In genomic region chrX:105190252-105190853, GRCh38 we compare ENCODE assay signal across 9 cellular contexts. TPM values are rescaled to one million over a fixed set of nuclear protein-coding genes. Genes with fewer than 3 reads are reported as not detected.
DNase-seq lines count a peak whose midpoint lies in the region; ATAC-seq and TF ChIP-seq lines count a peak whose summit lies in the region.
"Had no signal": no experiment of that assay in that cellular context is flagged by ENCODE, and none has a peak within 500 bp of the region (broad histone marks: within the 10 kb centered on the region; RNA-seq: fewer than 3 reads in every experiment).

No MANE protein-coding gene starts in this region.

- H3K9me3 ChIP-seq in BE2C (no peaks in the 10 kb centered on the region), PC-9 (ENCODE audit: insufficient read depth, low read depth) (no peaks in the 10 kb centered on the region), prostate gland (no peaks in the 10 kb centered on the region), aorta (ENCODE audit: control insufficient read depth, low read length) (no peaks in the 10 kb centered on the region)

- no peak for ATAC-seq in HG02870 (IDR thresholded peaks at IDR 0.05; ENCODE audit: unreplicated experiment)
- no peak for ATAC-seq in aorta (ENCODE audit: low FRiP score)

- BruUV-seq in PC-9 (replicated peaks; lab: Mats Ljungman, UMichigan), result no TSS peak

- no peak overlapping the region for H3K27ac ChIP-seq in PC-9
- H3K27ac ChIP-seq in prostate gland, result no peak overlapping the region
- no peak overlapping the region for H3K27ac ChIP-seq in aorta (ENCODE audit: low read depth in 1 of 2, low read length in 2 of 2)

- DNase-seq in BE2C, result no peak
- peak in 1 of 2 experiments; percentile 39 for DNase-seq in PC-9
- peak; percentile 41 for DNase-seq in fibroblast of mammary gland (ENCODE audit: low read depth)
- peak; percentile 5 for DNase-seq in prostate gland (ENCODE audit: low spot score)
- DNase-seq in NCI-H2196 treated with DMSO at 0.1 percent for 48 hours (lab: John Stamatoyannopoulos, UW; ENCODE audit: unreplicated experiment), result no peak
- no peak for DNase-seq in aorta

- no peaks in the 10 kb centered on the region for H3K79me2 ChIP-seq in PC-9 (ENCODE audit: low read depth)

- no peak overlapping the region for H3K4me3 ChIP-seq in BE2C (ENCODE audit: low read depth, low read length)
- no peak overlapping the region for H3K4me3 ChIP-seq in PC-9
- H3K4me3 ChIP-seq in fibroblast of mammary gland (ENCODE audit: control insufficient read depth, low read depth, low read length), result no peak overlapping the region
- no peak overlapping the region for H3K4me3 ChIP-seq in prostate gland
- H3K4me3 ChIP-seq in aorta (ENCODE audit: low read length in 2 of 2), result no peak overlapping the region

- CTCF ChIA-PET in PC-9 (lab: Charles Lee), result interaction anchor here (0.6 to 1.1 kb wide), 6 partner anchors 31 to 904 kb away, joined by 3 to 7 read pairs (median 4); no protein-coding TSS in a partner anchor

- peak; percentile 60 for TF ChIP-seq CTCF in BE2C (IDR thresholded peaks at IDR 0.05; ENCODE audit: low read depth, low read length)
- TF ChIP-seq CTCF in GM12873 (IDR thresholded peaks at IDR 0.05; ENCODE audit: insufficient read depth, low read depth, low read length, missing control alignments), result peak; percentile 72
- peak; percentile 80 for TF ChIP-seq CTCF in PC-9 (conservative IDR thresholded peaks at IDR 0.05)
- TF ChIP-seq CTCF in fibroblast of mammary gland (conservative IDR thresholded peaks at IDR 0.05; ENCODE audit: control insufficient read depth, insufficient read depth, low read depth, low read length), result peak; percentile 83
- peak; percentile 26 to 61 (median 56) for TF ChIP-seq CTCF in prostate gland (IDR thresholded peaks at IDR 0.05)

- TF ChIP-seq POLR2A in prostate gland (IDR thresholded peaks at IDR 0.05), result no peak

- POLR2A ChIA-PET in PC-9 (lab: Charles Lee; ENCODE audit: unreplicated experiment), result interaction anchor here (0.6 to 0.8 kb wide), 2 partner anchors 84 to 683 kb away, joined by 3 to 6 read pairs; no protein-coding TSS in a partner anchor

- H4K20me1 ChIP-seq in PC-9 (ENCODE audit: insufficient read depth), result no peaks in the 10 kb centered on the region

- no peak overlapping the region for H2AFZ ChIP-seq in PC-9

- 0% methylated on average over 2 of the region's 2 CpGs for WGBS in prostate gland
- WGBS in aorta, 2 donors, result 0 to 7% methylated on average over 2 of the region's 2 CpGs

- H3K4me1 ChIP-seq in BE2C (no peaks in the 10 kb centered on the region), PC-9 (replicated peaks; ENCODE audit: insufficient read depth) (no peaks in the 10 kb centered on the region), prostate gland (replicated peaks) (no peaks in the 10 kb centered on the region), aorta (ENCODE audit: control insufficient read depth in 1 of 2, insufficient read depth in 2 of 2, low read length in 2 of 2) (no peaks in the 10 kb centered on the region)

- intact Hi-C loops in PC-9 (cut with micrococcal nuclease; ENCODE audit: unreplicated experiment), result loop anchor here (1.0 to 5.0 kb wide), 4 partner anchors 82 to 623 kb away; partner anchors contain the start of gene IL1RAPL2
- intact Hi-C loops in prostate gland (cut with DNase I), result loop anchor here (5.0 to 10.0 kb wide), 3 partner anchors 278 to 886 kb away; partner anchors contain the start of gene IL1RAPL2
- intact Hi-C loops in aorta (cut with DNase I), result no loop called here

- H3K27me3 ChIP-seq in BE2C (no peaks in the 10 kb centered on the region), PC-9 (ENCODE audit: insufficient read depth, low read depth) (no peaks in the 10 kb centered on the region), prostate gland (replicated peaks; ENCODE audit: insufficient read depth) (no peaks in the 10 kb centered on the region), aorta (ENCODE audit: control insufficient read depth in 1 of 2, insufficient read depth in 2 of 2, low read length in 1 of 2) (no peaks in the 10 kb centered on the region)

- H3K9me2 ChIP-seq in PC-9 (ENCODE audit: insufficient read depth), result no peaks in the 10 kb centered on the region

- H3F3A ChIP-seq in PC-9 (ENCODE audit: insufficient read depth, low read depth), result no peaks in the 10 kb centered on the region

- no peak overlapping the region for H3K4me2 ChIP-seq in PC-9

- no peaks in the 10 kb centered on the region for H3K36me3 ChIP-seq in BE2C
- no peaks in the 10 kb centered on the region for H3K36me3 ChIP-seq in PC-9 (ENCODE audit: low read depth)
- no peaks in the 10 kb centered on the region for H3K36me3 ChIP-seq in prostate gland
- H3K36me3 ChIP-seq in aorta (ENCODE audit: control insufficient read depth in 1 of 2, insufficient read depth in 2 of 2, low read length in 1 of 2), result no peaks in the 10 kb centered on the region

RNA-seq across cellular contexts. Expression of gene TEX13A, which starts 30.1 kb away (rescaled TPM):
- 0.43 TPM for polyA plus RNA-seq in BE2C (2012; ENCODE audit: insufficient read depth, insufficient read length, low read depth)
- total RNA-seq in PC-9 (2021) (not detected in 2 replicates), prostate gland (under 1 TPM in 1 of 2 donors, not detected in 1; 0.68 TPM), aorta (not detected)
- not detected for polyA plus RNA-seq in aorta
- total RNA-seq: urinary bladder had no signal
- polyA plus RNA-seq: urinary bladder had no signal

Comparison
In these comparisons a context has a peak if more than half of its experiments do, and no peak if none do; other contexts are left out.
1. DNase-seq: peak in fibroblast of mammary gland (single experiment) and prostate gland (single experiment); none in BE2C (single experiment), NCI-H2196 treated with DMSO at 0.1 percent for 48 hours (single experiment) and aorta (0 of 2).
2. intact Hi-C loops: an anchor here in PC-9 (1.0 to 5.0 kb wide) and prostate gland (5.0 to 10.0 kb wide); none called in aorta.
3. Peak in every context shown above with its lines, with median percentiles within 50 percentile points of each other: CTCF ChIP-seq.